Comparison of ENCODE assay signal across 15 cellular contexts in the genomic region with DNA sequence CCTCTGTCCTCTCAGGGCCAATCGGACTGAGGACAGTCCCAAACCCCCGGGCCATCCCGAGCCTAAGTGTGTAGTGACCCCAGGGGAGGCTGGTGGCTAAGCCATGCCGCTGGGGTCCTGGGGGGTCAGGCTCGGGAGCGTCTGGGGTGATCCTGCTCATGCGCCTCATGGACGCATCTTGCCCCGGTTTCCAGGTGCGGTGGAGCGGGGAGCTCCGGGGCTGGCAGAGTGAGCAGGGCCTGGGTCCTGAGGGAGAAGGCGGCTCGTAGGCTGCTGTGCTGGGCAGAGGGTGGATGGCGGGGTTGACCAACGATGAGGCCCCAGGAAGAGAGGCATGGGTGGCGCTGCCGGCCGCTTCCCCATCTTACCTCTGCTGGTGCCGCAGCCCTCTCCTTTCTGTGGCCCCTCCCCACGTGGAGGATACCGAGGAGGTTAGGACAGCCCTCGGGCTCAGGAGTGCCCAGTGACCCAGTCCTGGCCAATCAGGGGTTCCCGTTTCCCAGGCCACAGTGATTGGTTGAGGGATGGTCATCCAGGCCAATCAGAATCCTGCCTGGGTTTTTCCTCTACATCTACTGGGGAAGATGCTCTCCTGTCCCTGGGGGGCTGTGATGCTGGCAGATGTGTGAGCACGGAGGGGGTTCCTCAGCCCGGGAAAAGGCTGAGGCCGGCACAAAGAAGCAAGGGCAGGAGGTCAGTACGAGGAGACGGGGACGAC.
"Had no signal": no experiment of that assay in that cellular context is flagged by ENCODE, and none has a peak within 500 bp of the region (broad histone marks: within the 10 kb centered on the region; RNA-seq: fewer than 3 reads in every experiment).

No MANE protein-coding gene starts in this region.

- DNase-seq: activated CD4-positive, alpha-beta T cell treated with anti-CD3 and anti-CD28 coated beads, Interleukin-2, amount 10 ng/mL, durations not matched to agents 24 days and 14 days; activated naive CD4-positive, alpha-beta T cell; cortex of kidney; effector memory CD4-positive, alpha-beta T cell; naive thymus-derived CD4-positive, alpha-beta T cell; sigmoid colon; stimulated activated CD4-positive, alpha-beta T cell treated with anti-CD3 and anti-CD28 coated beads, Interleukin-4, amount 100 ng/mL, for 1 hour; stimulated activated CD8-positive, alpha-beta memory T cell treated with anti-CD3 and anti-CD28 coated beads, Interleukin-4, amount 100 ng/mL, for 48 hours; T-helper 1 cell had no signal

- H3K4me1 Mint-ChIP-seq: activated CD4-positive, alpha-beta T cell treated with anti-CD3 and anti-CD28 coated beads, Interleukin-2, amount 10 ng/mL, durations not matched to agents 24 days and 14 days had no signal

- H3K9me3 ChIP-seq: gastrocnemius medialis, neutrophil, sigmoid colon had no signal

- ATAC-seq: naive thymus-derived CD4-positive, alpha-beta T cell had no signal

- H3K27ac ChIP-seq: epithelial cell of prostate, neutrophil, VCaP had no signal

- H3K27ac Mint-ChIP-seq: activated CD4-positive, alpha-beta T cell treated with anti-CD3 and anti-CD28 coated beads, Interleukin-2, amount 10 ng/mL, durations not matched to agents 24 days and 14 days; activated T-helper 1 cell treated with anti-CD3 and anti-CD28 coated beads, Interleukin-12 subunit alpha, Interleukin-12 subunit beta, Interleukin-2, Interleukin-4 antibody, amounts not matched to agents 30 ng/mL and 10 ng/mL and 1 ng/mL, durations not matched to agents 14 hours and 24 hours and 36 hours; stimulated activated naive CD8-positive, alpha-beta T cell treated with anti-CD3 and anti-CD28 coated beads, Interleukin-15, Interleukin-2, amounts not matched to agents 100 ng/mL and 50 ng/mL, for 24 hours had no signal

- H3K4me3 Mint-ChIP-seq: activated CD4-positive, alpha-beta T cell treated with anti-CD3 and anti-CD28 coated beads, Interleukin-2, amount 10 ng/mL, durations not matched to agents 24 days and 14 days; activated T-helper 1 cell treated with anti-CD3 and anti-CD28 coated beads, Interleukin-12 subunit alpha, Interleukin-12 subunit beta, Interleukin-2, Interleukin-4 antibody, amounts not matched to agents 30 ng/mL and 10 ng/mL and 1 ng/mL, durations not matched to agents 14 hours and 24 hours and 36 hours; naive thymus-derived CD4-positive, alpha-beta T cell; stimulated activated naive CD8-positive, alpha-beta T cell treated with anti-CD3 and anti-CD28 coated beads, Interleukin-15, Interleukin-2, amounts not matched to agents 100 ng/mL and 50 ng/mL, for 24 hours had no signal

- H3K36me3 Mint-ChIP-seq: naive thymus-derived CD4-positive, alpha-beta T cell had no signal

- H3K27me3 ChIP-seq: sigmoid colon had no signal

- H3K36me3 ChIP-seq: gastrocnemius medialis, neutrophil, sigmoid colon had no signal

- H3K9me3 Mint-ChIP-seq: activated CD4-positive, alpha-beta T cell treated with anti-CD3 and anti-CD28 coated beads, Interleukin-2, amount 10 ng/mL, durations not matched to agents 24 days and 14 days; activated T-helper 1 cell treated with anti-CD3 and anti-CD28 coated beads, Interleukin-12 subunit alpha, Interleukin-12 subunit beta, Interleukin-2, Interleukin-4 antibody, amounts not matched to agents 30 ng/mL and 10 ng/mL and 1 ng/mL, durations not matched to agents 14 hours and 24 hours and 36 hours; stimulated activated naive CD8-positive, alpha-beta T cell treated with anti-CD3 and anti-CD28 coated beads, Interleukin-15, Interleukin-2, amounts not matched to agents 100 ng/mL and 50 ng/mL, for 24 hours had no signal
